23 cellular contexts compared by ENCODE assay signal in genomic region chr7:24137338-24137737, GRCh38.
"Had no signal": no experiment of that assay in that cellular context is flagged by ENCODE, and none has a peak within 500 bp of the region (broad histone marks: within the 10 kb centered on the region; RNA-seq: fewer than 3 reads in every experiment).

No MANE protein-coding gene starts in this region.

- H3K27me3 ChIP-seq: colonic mucosa, esophagus squamous epithelium, gastrocnemius medialis, heart left ventricle had no signal

- DNase-seq: colonic mucosa; cortex of kidney; dermis blood vessel endothelial cell; dorsolateral prefrontal cortex; effector CD4-positive, alpha-beta T cell; effector CD8-positive, alpha-beta T cell; effector memory CD4-positive, alpha-beta T cell; effector memory CD8-positive, alpha-beta T cell; endodermal cell; erythroblast; esophagus squamous epithelium; foreskin fibroblast; foreskin keratinocyte; foreskin melanocyte; gastrocnemius medialis; glutamatergic neuron; heart left ventricle; heart right ventricle had no signal

- H3K36me3 ChIP-seq: colonic mucosa, esophagus squamous epithelium, gastrocnemius medialis, gastroesophageal sphincter, heart left ventricle, heart right ventricle had no signal

- H3K27ac ChIP-seq: colonic mucosa, coronary artery, dorsolateral prefrontal cortex, epithelial cell of prostate, esophagus squamous epithelium, foreskin keratinocyte, gastrocnemius medialis, gastroesophageal sphincter, heart left ventricle, heart right ventricle had no signal

- H3K9me3 ChIP-seq: colonic mucosa, esophagus squamous epithelium, gastrocnemius medialis, gastroesophageal sphincter, heart left ventricle, heart right ventricle had no signal

- ATAC-seq: effector memory CD8-positive, alpha-beta T cell; esophagus mucosa; foreskin keratinocyte; gastrocnemius medialis; gastroesophageal sphincter; heart left ventricle; heart right ventricle had no signal

- H3K4me3 ChIP-seq: colonic mucosa, coronary artery, dorsolateral prefrontal cortex, esophagus squamous epithelium, gastrocnemius medialis, gastroesophageal sphincter, heart left ventricle, heart right ventricle had no signal

- H3K9me3 Mint-ChIP-seq: dendritic cell treated with granulocyte-macrophage colony-stimulating factor and Interleukin-4, amounts not matched to agents 40 ng/mL and 50 ng/mL, for 4 days; effector memory CD8-positive, alpha-beta T cell; endodermal cell had no signal

- H3K4me1 ChIP-seq: colonic mucosa, esophagus squamous epithelium, foreskin keratinocyte, gastrocnemius medialis, gastroesophageal sphincter, heart left ventricle, heart right ventricle had no signal

- H3K27ac Mint-ChIP-seq: dendritic cell treated with granulocyte-macrophage colony-stimulating factor and Interleukin-4, amounts not matched to agents 40 ng/mL and 50 ng/mL, for 4 days; effector memory CD8-positive, alpha-beta T cell; endodermal cell had no signal
